16 cellular contexts compared by ENCODE assay signal in genomic region chr7:106205621-106206222, GRCh38.
A peak's percentile ranks its signal among the peaks of the same experiment; 100 is the strongest.
DNase-seq lines count a peak whose midpoint lies in the region; ATAC-seq and TF ChIP-seq lines count a peak whose summit lies in the region.
"Had no signal": no experiment of that assay in that cellular context is flagged by ENCODE, and none has a peak within 500 bp of the region (broad histone marks: within the 10 kb centered on the region; RNA-seq: fewer than 3 reads in every experiment).

No MANE protein-coding gene starts in this region.

- no peaks in the 10 kb centered on the region for H4K20me1 ChIP-seq in GM23248 (ENCODE audit: insufficient read depth)
- no peaks in the 10 kb centered on the region for H4K20me1 ChIP-seq in SK-N-SH (ENCODE audit: insufficient read depth)

- no peak overlapping the region for H2AFZ ChIP-seq in GM23248
- H2AFZ ChIP-seq in SK-N-SH (ENCODE audit: low read depth): peak overlapping the region; percentile 72; the same call in 1 of the 2 replicates

- H3K27ac ChIP-seq in GM23248 (no peak overlapping the region), SK-N-SH (ENCODE audit: low read depth in 2 of 2, low read length in 1 of 2) (no peak overlapping the region)
- H3K27ac ChIP-seq: ovary had no signal

- 68 to 74% methylated on average over 3 of the region's 3 CpGs for WGBS in GM23248 (ENCODE audit: low coverage in 1 of 2, low lambda C conversion rate in 2 of 2, missing lambda C conversion rate in 2 of 2), 2 experiments
- 42% methylated on average over 3 of the region's 3 CpGs for WGBS in SK-N-SH (ENCODE audit: low lambda C conversion rate)

- H3K9ac ChIP-seq in GM23248 (no peak overlapping the region), SK-N-SH (no peak overlapping the region)

- H3K4me1 ChIP-seq in GM23248 (ENCODE audit: insufficient read depth) (no peaks in the 10 kb centered on the region), SK-N-SH (ENCODE audit: control insufficient read depth in 1 of 2, insufficient read depth in 2 of 2, low read depth in 1 of 2, low read length in 1 of 2) (peaks cover 0 to 6% of the 10 kb centered on the region in 2 experiments; a peak in 2 of 4 replicates)

- no peak overlapping the region for H3K4me2 ChIP-seq in GM23248 (ENCODE audit: unreplicated experiment)
- H3K4me2 ChIP-seq in SK-N-SH: peak overlapping the region; percentile 12; the same call in 1 of the 2 replicates

- TF ChIP-seq RAD21 in SK-N-SH (IDR thresholded peaks at IDR 0.05; ENCODE audit: low read length): no peak

- no peaks in the 10 kb centered on the region for H3K27me3 ChIP-seq in GM23248 (replicated peaks; ENCODE audit: insufficient read depth)
- no peaks in the 10 kb centered on the region for H3K27me3 ChIP-seq in SK-N-SH (ENCODE audit: insufficient read depth)
- no peaks in the 10 kb centered on the region for H3K27me3 ChIP-seq in MG63
- H3K27me3 ChIP-seq: ovary had no signal

- no peaks in the 10 kb centered on the region for H3K9me3 ChIP-seq in GM23248 (ENCODE audit: low read depth)
- H3K9me3 ChIP-seq in SK-N-SH: peaks cover 5% of the 10 kb centered on the region; the same call in 1 of the 2 replicates
- H3K9me3 ChIP-seq in MG63: no peaks in the 10 kb centered on the region
- H3K9me3 ChIP-seq: ovary had no signal

- no peaks in the 10 kb centered on the region for H3K9me2 ChIP-seq in GM23248 (ENCODE audit: insufficient read depth)
- H3K9me2 ChIP-seq in SK-N-SH: no peaks in the 10 kb centered on the region

- TF ChIP-seq EP300 in SK-N-SH (IDR thresholded peaks at IDR 0.05; ENCODE audit: borderline replicate concordance in 1 of 2, low read depth in 1 of 2, low read length in 1 of 2): no peak

- no peaks in the 10 kb centered on the region for H3K79me2 ChIP-seq in GM23248 (ENCODE audit: insufficient read depth)
- no peaks in the 10 kb centered on the region for H3K79me2 ChIP-seq in SK-N-SH (ENCODE audit: insufficient read depth)

- in situ Hi-C loops in GM23248 (cut with MboI): no loop called here

- H3F3A ChIP-seq in GM23248 (ENCODE audit: insufficient read depth): no peaks in the 10 kb centered on the region
- H3F3A ChIP-seq in SK-N-SH (replicated peaks; ENCODE audit: insufficient read depth): no peaks in the 10 kb centered on the region

- H3K36me3 ChIP-seq in GM23248 (ENCODE audit: low read depth) (no peaks in the 10 kb centered on the region), SK-N-SH (replicated peaks in 1 of 2; ENCODE audit: control insufficient read depth in 1 of 2, insufficient read depth in 2 of 2, low read length in 1 of 2) (no peaks in the 10 kb centered on the region), MG63 (no peaks in the 10 kb centered on the region)
- H3K36me3 ChIP-seq: ovary had no signal

- ATAC-seq in HG02973 (IDR thresholded peaks at IDR 0.05; ENCODE audit: unreplicated experiment) (no peak), HG03520 (IDR thresholded peaks at IDR 0.05; ENCODE audit: unreplicated experiment) (no peak)

- H3K4me3 ChIP-seq in GM23248 (no peak overlapping the region), SK-N-SH (ENCODE audit: low read depth in 2 of 2, low read length in 1 of 2) (no peak overlapping the region), foreskin fibroblast (ENCODE audit: low read depth in 1 of 2, low read length in 2 of 2) (no peak overlapping the region), MG63 (no peak overlapping the region)
- H3K4me3 ChIP-seq: ovary had no signal

- POLR2A ChIA-PET in SK-N-SH (lab: Yijun Ruan, JAX): no interaction called here

- CTCF ChIA-PET in SK-N-SH (lab: Yijun Ruan, JAX): interaction anchor here (1.0 to 4.6 kb wide), 4 partner anchors 14 to 257 kb away, joined by 3 to 22 read pairs (median 6); no protein-coding TSS in a partner anchor

- no peak for TF ChIP-seq CTCF in SK-N-SH (IDR thresholded peaks at IDR 0.05)
- TF ChIP-seq CTCF in foreskin fibroblast (IDR thresholded peaks at IDR 0.05; ENCODE audit: low read depth, low read length): no peak

- DNase-seq in AG20443 (ENCODE audit: low spot score) (peak; percentile 30), GM23248 (peak; percentile 27), SK-N-SH (no peak), foreskin fibroblast (peak; percentile 16 to 40), dermis blood vessel endothelial cell (no peak), MG63 (no peak)
- DNase-seq: activated CD4-positive, alpha-beta T cell treated with anti-CD3 and anti-CD28 coated beads for 1 hour; C1 segment of cervical spinal cord; endodermal cell; H7; mesendoderm; NCI-H187 treated with DMSO at 0.1 percent for 48 hours; NK-92 treated with Interleukin-12 subunit alpha and Interleukin-12 subunit beta, amount 100 ng/mL, for 24 hours; ovary had no signal

TF ChIP-seq in SK-N-SH, 30 proteins besides CTCF, POLR2A, EP300 and RAD21:
- TF ChIP-seq MEF2A (IDR thresholded peaks at IDR 0.05; ENCODE audit: borderline replicate concordance, low read depth) (no peak), EZH2phosphoT487 (IDR thresholded peaks at IDR 0.05; ENCODE audit: borderline replicate concordance, low read depth) (no peak), MXI1 (IDR thresholded peaks at IDR 0.05; ENCODE audit: low read depth, low read length) (no peak), SMC3 (IDR thresholded peaks at IDR 0.05; ENCODE audit: low read depth, low read length) (no peak), USF2 (IDR thresholded peaks at IDR 0.05; ENCODE audit: borderline replicate concordance, low read depth, low read length) (no peak), TEAD4 (IDR thresholded peaks at IDR 0.05; ENCODE audit: borderline replicate concordance, insufficient read depth) (no peak), REST (IDR thresholded peaks at IDR 0.05; ENCODE audit: low read depth, low read length) (no peak), JUND (IDR thresholded peaks at IDR 0.05) (0 out of 2 replicates have a peak, but pooled peaks have one; percentile 13), IRF3 (IDR thresholded peaks at IDR 0.05; ENCODE audit: low read depth, low read length) (no peak), RXRA (IDR thresholded peaks at IDR 0.05; ENCODE audit: borderline replicate concordance, low read depth) (no peak), GABPA (IDR thresholded peaks at IDR 0.05; ENCODE audit: low read depth) (no peak), RCOR1 (IDR thresholded peaks at IDR 0.05; ENCODE audit: low read length) (no peak), FOSL2 (IDR thresholded peaks at IDR 0.05; ENCODE audit: borderline replicate concordance, low read depth) (peak; percentile 45; the same call in 1 of the 2 replicates), CHD2 (IDR thresholded peaks at IDR 0.05; ENCODE audit: low read length, partially characterized antibody) (no peak), ELF1 (IDR thresholded peaks at IDR 0.05) (no peak)

Comparison
In these comparisons a context has a peak if more than half of its experiments do, and no peak if none do; other contexts are left out.
1. DNase-seq: peak in AG20443 (single experiment), GM23248 (single experiment) and foreskin fibroblast (2 of 2); none in SK-N-SH (single experiment), dermis blood vessel endothelial cell (single experiment) and MG63 (single experiment).